ENCODE assay signal across 8 cellular contexts in genomic region chr16:2520097-2520783, GRCh38. TPM values are rescaled to one million over a fixed set of nuclear protein-coding genes. Genes with fewer than 3 reads are reported as not detected.
DNase-seq lines count a peak whose midpoint lies in the region; TF ChIP-seq lines count a peak whose summit lies in the region.

Gene AMDHD2, plus strand, starts transcription at chr16:2520371. Its CDS starts 88 bp downstream, at chr16:2520459.

- peaks cover 3% of the 10 kb centered on the region for H3K36me3 Mint-ChIP-seq in IgD-negative memory B cell

- H3K27me3 Mint-ChIP-seq in IgD-negative memory B cell: peaks cover 2% of the 10 kb centered on the region

- peaks cover 13% of the 10 kb centered on the region in 2 donors for H3K36me3 ChIP-seq in mucosa of rectum (ENCODE audit: control insufficient read depth in 2 of 2, insufficient read depth in 2 of 2, low read length in 2 of 2)

- H3K27me3 ChIP-seq in mucosa of rectum (ENCODE audit: control insufficient read depth in 2 of 2, insufficient read depth in 2 of 2, low read length in 2 of 2): no peaks in the 10 kb centered on the region

- peak within 1 kb of the TSS; percentile 69 to 80 for H3K27ac ChIP-seq in mucosa of rectum (ENCODE audit: low read depth in 2 of 2, low read length in 2 of 2)

- H3K4me3 Mint-ChIP-seq in IgD-negative memory B cell: peak within 1 kb of the TSS; percentile 92 to 98 (median 95)

- peaks cover 37 to 54% (median 41%) of the 10 kb centered on the region in 3 donors for H3K4me1 Mint-ChIP-seq in IgD-negative memory B cell

- no peaks in the 10 kb centered on the region for H3K9me3 Mint-ChIP-seq in IgD-negative memory B cell

- H3K4me3 ChIP-seq in mucosa of rectum (ENCODE audit: low read length in 2 of 2): peak within 1 kb of the TSS; percentile 69 to 72

- H3K27ac Mint-ChIP-seq in IgD-negative memory B cell: peak within 1 kb of the TSS; percentile 99

- peak; percentile 85 for DNase-seq in NCI-H2029 (lab: John Stamatoyannopoulos, UW)
- DNase-seq in NCI-H2029 treated with DMSO at 0.1 percent for 48 hours (lab: John Stamatoyannopoulos, UW): no peak
- DNase-seq in activated T-cell treated with anti-CD3 and anti-CD28 coated beads, Interleukin-2, amount 50 U/mL, for 1 hour: peak; percentile 88
- peak; percentile 97 to 98 for DNase-seq in erythroblast (lab: John Stamatoyannopoulos, UW)
- peak; percentile 82 for DNase-seq in stimulated activated CD8-positive, alpha-beta memory T cell treated with anti-CD3 and anti-CD28 coated beads, Interleukin-4, amount 100 ng/mL, for 24 hours (ENCODE audit: low read depth)

- H3K4me1 ChIP-seq in mucosa of rectum (ENCODE audit: control insufficient read depth in 2 of 2, insufficient read depth in 2 of 2, low read length in 2 of 2): peaks cover 62 to 63% of the 10 kb centered on the region in 2 donors

- no peaks in the 10 kb centered on the region for H3K9me3 ChIP-seq in mucosa of rectum (ENCODE audit: control insufficient read depth in 2 of 2, low read length in 2 of 2)

- peak within 1 kb of the TSS; percentile 68 to 71 for H3K9ac ChIP-seq in mucosa of rectum (ENCODE audit: low read depth in 1 of 2, low read length in 2 of 2)

- TF ChIP-seq POLR2A in erythroblast (IDR thresholded peaks at IDR 0.05; ENCODE audit: low read length): no peak

TF ChIP-seq in PFSK-1, 5 proteins besides CTCF, POLR2A, EP300 and RAD21:
- TF ChIP-seq TAF1 (IDR thresholded peaks at IDR 0.05; ENCODE audit: borderline replicate concordance, insufficient read depth, low read length): peak; percentile 45; the same call in 1 of the 2 replicates
- peak; percentile 98; the same call in 1 of the 2 replicates for TF ChIP-seq SIN3A (IDR thresholded peaks at IDR 0.05; ENCODE audit: borderline replicate concordance, insufficient read depth, low read length)
- TF ChIP-seq POLR2AphosphoS5 (IDR thresholded peaks at IDR 0.05; ENCODE audit: low read depth, low read length): peak; percentile 73
- TF ChIP-seq FOXP2 (optimal IDR thresholded peaks at IDR 0.05; ENCODE audit: borderline replicate concordance, extremely low read depth, extremely low read length, insufficient read depth): peak; percentile 96
- TF ChIP-seq REST (IDR thresholded peaks at IDR 0.05; ENCODE audit: insufficient read depth in 1 of 2, low read depth in 2 of 2, low read length in 2 of 2): no peak; a peak in 1 of 4 replicates
TF ChIP-seq in PFSK-1: peak in this region for 4.

RNA-seq across cellular contexts. Expression of gene AMDHD2, which starts in this region (rescaled TPM):
- polyA plus RNA-seq in IgD-negative memory B cell: 22.2 TPM
- 86.8 TPM for polyA plus RNA-seq in PFSK-1 (2012; ENCODE audit: insufficient read length, low read depth)
